Comparison of ENCODE assay signal across 9 cellular contexts in the genomic region with DNA sequence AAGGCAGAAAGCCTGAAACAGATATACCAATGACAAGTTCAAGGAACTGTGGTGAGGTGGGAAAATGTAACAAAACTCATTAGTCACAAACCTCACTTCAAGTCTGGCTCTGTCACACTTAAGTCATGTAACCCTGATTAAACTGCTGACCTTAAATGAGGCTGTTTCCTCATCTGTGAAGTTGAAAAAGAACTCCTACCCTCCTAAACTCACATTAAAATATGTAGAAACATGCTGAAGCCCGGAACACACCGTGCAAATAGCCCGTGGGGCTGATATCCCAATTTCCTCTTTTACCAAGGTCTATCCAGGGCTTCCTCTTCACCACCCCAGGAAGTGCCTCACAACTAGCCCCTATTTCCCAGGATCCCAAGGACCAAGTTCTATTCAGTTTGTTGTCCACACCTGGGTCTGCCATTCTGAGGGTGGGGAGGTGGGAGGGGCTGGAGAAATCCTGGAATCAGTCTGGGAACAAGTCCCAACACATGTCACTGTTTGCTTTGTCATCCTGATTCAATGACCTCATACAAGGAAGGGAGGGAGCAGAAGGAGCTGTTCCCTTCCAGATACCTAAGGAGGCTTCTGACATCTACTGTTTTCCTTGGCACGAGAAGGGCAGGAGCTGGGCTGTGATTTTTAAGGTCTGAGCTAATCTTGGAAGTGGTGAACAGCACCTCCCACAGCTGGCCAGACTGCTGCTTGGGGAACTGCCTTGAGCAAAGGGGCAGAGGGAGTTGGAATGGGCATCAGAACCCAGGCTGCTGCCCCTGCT. TPM values are rescaled to one million over a fixed set of nuclear protein-coding genes. Genes with fewer than 3 reads are reported as not detected.
DNase-seq lines count a peak whose midpoint lies in the region; ATAC-seq lines count a peak whose summit lies in the region.
"Had no signal": no experiment of that assay in that cellular context is flagged by ENCODE, and none has a peak within 500 bp of the region (broad histone marks: within the 10 kb centered on the region; RNA-seq: fewer than 3 reads in every experiment).

No MANE protein-coding gene starts in this region.

- no peak for ATAC-seq in GM21423 (IDR thresholded peaks at IDR 0.05; ENCODE audit: unreplicated experiment)
- ATAC-seq in HG03521 (IDR thresholded peaks at IDR 0.05; ENCODE audit: unreplicated experiment): no peak

- no peak overlapping the region for H3K4me3 ChIP-seq in mucosa of rectum (ENCODE audit: low read length in 2 of 2)

- H3K27ac ChIP-seq in cingulate gyrus (ENCODE audit: low read depth, low read length) (peak overlapping the region; percentile 66), mucosa of rectum (ENCODE audit: low read depth in 2 of 2, low read length in 2 of 2) (peak overlapping the region; percentile 69 to 77)
- H3K27ac ChIP-seq: HL-60 had no signal

- no peaks in the 10 kb centered on the region for H3K27me3 ChIP-seq in mucosa of rectum (ENCODE audit: control insufficient read depth in 2 of 2, insufficient read depth in 2 of 2, low read length in 2 of 2)

- DNase-seq in CD1c-positive myeloid dendritic cell (ENCODE audit: extremely low spot score): peak; percentile 74
- DNase-seq in M059J (ENCODE audit: low read depth): peak; percentile 97
- no peak for DNase-seq in activated CD4-positive, CD25-positive, alpha-beta regulatory T cell treated with anti-CD3 and anti-CD28 coated beads, Interleukin-2, amount 50 U/mL, for 72 hours
- DNase-seq in mesenteric fat pad (ENCODE audit: low spot score): no peak

- no peaks in the 10 kb centered on the region for H3K36me3 ChIP-seq in mucosa of rectum (ENCODE audit: control insufficient read depth in 2 of 2, insufficient read depth in 2 of 2, low read length in 2 of 2)

- H3K9me3 ChIP-seq in mucosa of rectum (ENCODE audit: control insufficient read depth in 2 of 2, low read length in 2 of 2): no peaks in the 10 kb centered on the region

- H3K4me1 ChIP-seq in mucosa of rectum (ENCODE audit: control insufficient read depth in 2 of 2, insufficient read depth in 2 of 2, low read length in 2 of 2): peaks cover 2 to 6% of the 10 kb centered on the region in 2 donors

- H3K9ac ChIP-seq in mucosa of rectum (ENCODE audit: low read depth in 1 of 2, low read length in 2 of 2): peak overlapping the region in 1 of 2 donors; percentile 26

RNA-seq across cellular contexts. Expression of a gene that starts 42.3 kb away (rescaled TPM):
- 19.8 and 35.1 TPM in 2 replicates for total RNA-seq in M059J (2014; rRNA removed; shearing (Covaris generic))
- 18.0 TPM for total RNA-seq in mesenteric fat pad

RNA-seq across cellular contexts. Expression of a gene that starts 42.6 kb away (rescaled TPM):
- 22.0 and 27.8 TPM in 2 replicates for total RNA-seq in M059J (2014; rRNA removed; shearing (Covaris generic))
- 28.1 TPM for total RNA-seq in mesenteric fat pad

Comparison
In these comparisons a context has a peak if more than half of its experiments do, and no peak if none do; other contexts are left out.
1. DNase-seq: peak in CD1c-positive myeloid dendritic cell (single experiment) and M059J (single experiment); none in activated CD4-positive, CD25-positive, alpha-beta regulatory T cell treated with anti-CD3 and anti-CD28 coated beads, Interleukin-2, amount 50 U/mL, for 72 hours (single experiment) and mesenteric fat pad (single experiment).